ENCODE assay signal across 9 cellular contexts in the genomic region with DNA sequence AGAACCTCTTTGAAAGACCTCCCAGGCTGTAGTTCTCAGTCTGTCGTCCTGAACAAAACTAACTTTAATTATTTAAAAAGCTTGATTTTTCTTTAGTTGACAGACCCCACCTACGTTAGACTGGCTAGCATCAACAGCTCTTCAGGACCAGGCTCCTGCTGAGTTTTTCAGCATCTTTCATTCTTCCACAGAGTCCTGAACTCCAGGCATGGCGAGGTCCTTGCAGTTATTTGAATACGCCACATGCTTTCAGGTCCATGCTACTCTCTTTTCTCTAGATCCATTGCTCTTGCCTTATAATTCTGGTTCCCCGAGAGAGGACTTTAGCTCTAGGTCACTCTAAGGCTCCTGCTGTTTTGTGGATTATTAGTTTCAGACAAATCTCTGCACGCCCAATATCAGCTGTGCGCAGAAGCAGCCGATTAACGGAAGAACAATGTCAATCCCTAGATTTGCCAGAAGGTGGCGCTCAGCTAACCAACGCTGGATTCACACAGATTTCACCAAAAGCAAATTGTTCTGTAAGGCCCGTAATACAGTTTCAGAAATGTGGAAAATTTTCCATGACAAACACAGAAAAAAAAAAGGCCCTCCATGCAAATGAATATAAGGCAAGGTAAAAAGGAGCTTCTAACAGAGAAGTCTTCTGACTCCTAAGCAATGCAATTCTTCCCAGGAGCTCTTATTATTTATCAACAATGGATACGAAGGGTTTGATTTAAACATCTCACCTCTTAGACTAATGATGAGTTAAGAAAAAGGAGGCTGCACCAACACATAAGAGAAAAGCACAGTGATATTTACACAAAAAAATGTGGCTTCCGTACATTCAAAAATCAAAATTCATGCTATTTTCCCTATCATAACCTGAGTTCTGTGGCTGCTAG. TPM values are rescaled to one million over a fixed set of nuclear protein-coding genes. Genes with fewer than 3 reads are reported as not detected.
DNase-seq lines count a peak whose midpoint lies in the region; ATAC-seq and TF ChIP-seq lines count a peak whose summit lies in the region.
"Had no signal": no experiment of that assay in that cellular context is flagged by ENCODE, and none has a peak within 500 bp of the region (broad histone marks: within the 10 kb centered on the region; RNA-seq: fewer than 3 reads in every experiment).

No MANE protein-coding gene starts in this region.

- H4K8ac ChIP-seq in IMR-90 (ENCODE audit: low read depth in 2 of 2, low read length in 2 of 2): no peak overlapping the region

- whole genome bisulfite sequencing in IMR-90 (ENCODE audit: extremely low coverage in 2 of 2, insufficient read length in 1 of 2), 2 experiments: 0% methylated on average over 3 of the region's 14 CpGs; no CpG with 5 or more reads in 1 of the 2 experiments
- WGBS in lung, 2 donors: 28 to 36% methylated on average over 14 of the region's 14 CpGs

- TF ChIP-seq POLR2A in IMR-90 (IDR thresholded peaks at IDR 0.05; ENCODE audit: low read depth, low read length): no peak

- in situ Hi-C loops in IMR-90 (cut with MboI; ENCODE audit: low sequenced_read_pairs): loop anchor here (10.0 kb wide), 1 partner anchor 520 kb away; no protein-coding TSS in a partner anchor

- H4K20me1 ChIP-seq in DOHH2 (ENCODE audit: control insufficient read depth, insufficient read depth, low read depth, low read length) (no peaks in the 10 kb centered on the region), IMR-90 (ENCODE audit: insufficient read depth, low read length) (no peaks in the 10 kb centered on the region)

- no peak overlapping the region for H2BK15ac ChIP-seq in IMR-90 (ENCODE audit: low read depth, low read length)

- H3K36me3 ChIP-seq in DOHH2 (ENCODE audit: control insufficient read depth, low read length) (no peaks in the 10 kb centered on the region), IMR-90 (ENCODE audit: control insufficient read depth, insufficient read depth, low read length) (no peaks in the 10 kb centered on the region), lung (ENCODE audit: control insufficient read depth in 2 of 2, insufficient read depth in 2 of 2, low read length in 2 of 2) (no peaks in the 10 kb centered on the region)

- H2BK5ac ChIP-seq in IMR-90 (ENCODE audit: low read depth, low read length, poor library complexity, severe bottlenecking): no peak overlapping the region

- H3K27me3 ChIP-seq in DOHH2 (ENCODE audit: control insufficient read depth, low read length) (peaks cover 5% of the 10 kb centered on the region; the same call in 1 of the 2 replicates), IMR-90 (ENCODE audit: control insufficient read depth, insufficient read depth, low read length) (peaks cover 24% of the 10 kb centered on the region), lung (ENCODE audit: control insufficient read depth, insufficient read depth) (no peaks in the 10 kb centered on the region)

- no peak overlapping the region for H3K18ac ChIP-seq in IMR-90 (ENCODE audit: low read depth, low read length)

- H3F3A ChIP-seq in DOHH2 (ENCODE audit: control insufficient read depth, insufficient read depth): no peaks in the 10 kb centered on the region

- H3K9me3 ChIP-seq in DOHH2 (ENCODE audit: control insufficient read depth, insufficient read depth, low read length) (no peaks in the 10 kb centered on the region), IMR-90 (ENCODE audit: control insufficient read depth, insufficient read depth, low read length) (no peaks in the 10 kb centered on the region), lung (ENCODE audit: control insufficient read depth in 2 of 2, insufficient read depth in 1 of 2, low read length in 1 of 2) (no peaks in the 10 kb centered on the region)

- H2AK9ac ChIP-seq in IMR-90 (replicated peaks; ENCODE audit: low read depth, low read length, poor library complexity): no peak overlapping the region

- no peaks in the 10 kb centered on the region for H3K79me1 ChIP-seq in IMR-90 (ENCODE audit: low read depth in 1 of 2, low read length in 2 of 2)

- CTCF ChIA-PET in IMR-90 (lab: Yijun Ruan, JAX): interaction anchor here (0.6 to 1.7 kb wide), 24 partner anchors 10 to 995 kb away, joined by 3 to 9 read pairs (median 4); no protein-coding TSS in a partner anchor

- no peak overlapping the region for H2BK20ac ChIP-seq in IMR-90 (ENCODE audit: low read depth, low read length)

- POLR2A ChIA-PET in IMR-90 (lab: Charles Lee; ENCODE audit: unreplicated experiment): no interaction called here

- H3K79me2 ChIP-seq in DOHH2 (ENCODE audit: control insufficient read depth, low read length): no peaks in the 10 kb centered on the region

- H3K27ac ChIP-seq in DOHH2 (ENCODE audit: low read depth, low read length): no peak overlapping the region
- no peak overlapping the region for H3K27ac ChIP-seq in IMR-90 (ENCODE audit: insufficient read depth, low read length)
- no peak overlapping the region for H3K27ac ChIP-seq in coronary artery
- H3K27ac ChIP-seq in lung (ENCODE audit: low read depth in 1 of 2, low read length in 1 of 2): no peak overlapping the region

- H4K91ac ChIP-seq in IMR-90 (ENCODE audit: insufficient read depth, low read depth, low read length): no peak overlapping the region

- BruUV-seq in IMR-90 (replicated peaks; lab: Mats Ljungman, UMichigan): no TSS peak

- H3K4me3 ChIP-seq in DOHH2 (ENCODE audit: low read length) (no peak overlapping the region), IMR-90 (ENCODE audit: insufficient read depth, low read depth, low read length) (no peak overlapping the region), coronary artery (no peak overlapping the region), lung (no peak overlapping the region)

- peak; percentile 79 for TF ChIP-seq CTCF in DOHH2 (IDR thresholded peaks at IDR 0.05; ENCODE audit: low read depth, low read length, poor library complexity, severe bottlenecking)
- peak; percentile 71 for TF ChIP-seq CTCF in IMR-90 (conservative IDR thresholded peaks at IDR 0.05; ENCODE audit: low read depth, low read length)
- peak; percentile 36 for TF ChIP-seq CTCF in coronary artery (IDR thresholded peaks at IDR 0.05)
- peak; percentile 68 for TF ChIP-seq CTCF in lung (IDR thresholded peaks at IDR 0.05; ENCODE audit: control extremely low read depth, extremely low read depth)

- H3K9me1 ChIP-seq in IMR-90 (ENCODE audit: insufficient read depth, low read length): no peaks in the 10 kb centered on the region

- intact Hi-C loops in IMR-90 (cut with micrococcal nuclease): loop anchor here (1.0 to 10.0 kb wide), 4 partner anchors 110 to 533 kb away; partner anchors contain the start of genes ATMIN and GAN

- ATAC-seq in IMR-90 (ENCODE audit: low read depth) (peak; percentile 90), lung (ENCODE audit: insufficient read depth, low FRiP score) (no peak), HG03045 (IDR thresholded peaks at IDR 0.05; ENCODE audit: unreplicated experiment) (no peak), GM19452 (IDR thresholded peaks at IDR 0.05; ENCODE audit: unreplicated experiment) (no peak)
- ATAC-seq: stimulated activated effector memory CD8-positive, alpha-beta T cell treated with anti-CD3 and anti-CD28 coated beads, Interleukin-12 subunit alpha, Interleukin-12 subunit beta, amount 100 ng/mL, for 72 hours had no signal

- H3K9ac ChIP-seq in IMR-90 (ENCODE audit: low read depth, low read length): no peak overlapping the region

- no peak overlapping the region for H3K23ac ChIP-seq in IMR-90 (ENCODE audit: low read depth, low read length)

- peak; percentile 64 for DNase-seq in IMR-90
- peak; percentile 15 for DNase-seq in T follicular helper cell (ENCODE audit: low read depth)
- no peak for DNase-seq in coronary artery (ENCODE audit: low spot score)
- no peak for DNase-seq in lung (ENCODE audit: low spot score)
- DNase-seq in stimulated activated CD8-positive, alpha-beta memory T cell treated with anti-CD3 and anti-CD28 coated beads, Interleukin-15, amount 100 ng/mL, for 24 hours (ENCODE audit: low read depth): peak; percentile 19

- H3K14ac ChIP-seq in IMR-90 (replicated peaks; ENCODE audit: low read depth, low read length): no peak overlapping the region

- H3K4me1 ChIP-seq in DOHH2 (ENCODE audit: control insufficient read depth, low read length) (no peaks in the 10 kb centered on the region), IMR-90 (ENCODE audit: control insufficient read depth, insufficient read depth, low read length) (peaks cover 3% of the 10 kb centered on the region; the same call in 1 of the 2 replicates), lung (ENCODE audit: control insufficient read depth in 2 of 2, insufficient read depth in 2 of 2, low read length in 2 of 2) (no peaks in the 10 kb centered on the region)

- H3K4ac ChIP-seq in IMR-90 (ENCODE audit: low read depth, low read length): no peak overlapping the region

- no peak overlapping the region for H2BK120ac ChIP-seq in IMR-90 (ENCODE audit: low read depth, low read length)

- TF ChIP-seq RAD21 in IMR-90 (IDR thresholded peaks at IDR 0.05; ENCODE audit: low read length): peak; percentile 64

- no peak overlapping the region for H3K56ac ChIP-seq in IMR-90 (ENCODE audit: extremely low read depth, insufficient read depth, low read length)

- dilution Hi-C loops in IMR-90 (cut with HindIII; ENCODE audit: low sequenced_read_pairs, unreplicated experiment): no loop called here

- no peaks in the 10 kb centered on the region for H3K9me2 ChIP-seq in DOHH2 (replicated peaks; ENCODE audit: control insufficient read depth, low read length)

- H3K4me2 ChIP-seq in DOHH2 (ENCODE audit: low read length): no peak overlapping the region
- H3K4me2 ChIP-seq in IMR-90 (ENCODE audit: low read depth, low read length): no peak overlapping the region; the same call in 1 of the 2 replicates

- H2AFZ ChIP-seq in IMR-90 (replicated peaks; ENCODE audit: low read length, poor library complexity): no peak overlapping the region

- H2AK5ac ChIP-seq in IMR-90 (ENCODE audit: low read depth, low read length): no peak overlapping the region

- H4K5ac ChIP-seq in IMR-90 (ENCODE audit: low read depth, low read length): no peak overlapping the region

TF ChIP-seq in IMR-90, 13 proteins besides CTCF, POLR2A, EP300 and RAD21:
- TF ChIP-seq CHD1 (IDR thresholded peaks at IDR 0.05; ENCODE audit: low read depth, low read length): no peak
- TF ChIP-seq SMC3 (IDR thresholded peaks at IDR 0.05; ENCODE audit: low read depth, low read length): peak; percentile 70

RNA-seq across cellular contexts. Expression of gene BCO1, which starts 33.5 kb away (rescaled TPM):
- total RNA-seq in IMR-90 (2012; rRNA removed): not detected in 2 replicates
- not detected in 2 replicates for polyA plus RNA-seq in IMR-90 (2012; rRNA removed)
- not detected in 2 replicates for polyA plus RNA-seq in IMR-90 (2012; cell fraction: cytosol; rRNA removed)
- polyA plus RNA-seq in IMR-90 (2012; cell fraction: nucleus; rRNA removed; ENCODE audit: low replicate concordance): not detected in 2 replicates
- total RNA-seq in lung: under 1 TPM; 0.21 to 0.77 TPM
- under 1 TPM; 0.06 to 0.24 TPM for polyA plus RNA-seq in lung

Comparison
In these comparisons a context has a peak if more than half of its experiments do, and no peak if none do; other contexts are left out.
1. DNase-seq: peak in IMR-90 (single experiment), T follicular helper cell (single experiment) and stimulated activated CD8-positive, alpha-beta memory T cell treated with anti-CD3 and anti-CD28 coated beads, Interleukin-15, amount 100 ng/mL, for 24 hours (single experiment); none in coronary artery (single experiment) and lung (single experiment).
2. Peak in every context shown above with its lines, with median percentiles within 50 percentile points of each other: CTCF ChIP-seq.